In genomic region chr12:52975820-52976573, GRCh38 we compare ENCODE assay signal across 1 cellular context.
TF ChIP-seq lines count a peak whose summit lies in the region.

No MANE protein-coding gene starts in this region.

TF ChIP-seq in HEK293, 187 proteins besides CTCF, POLR2A, EP300 and RAD21 (continued from another document):
- TF ChIP-seq ZNF280C (tag by site-specific recombination; IDR thresholded peaks at IDR 0.05) (no peak), ZNF24 (tag by site-specific recombination; IDR thresholded peaks at IDR 0.05) (no peak), ZBTB17 (tag by site-specific recombination; IDR thresholded peaks at IDR 0.05) (peak; percentile 58), GLIS2 (tag by site-specific recombination; IDR thresholded peaks at IDR 0.05) (no peak), ZNF658 (tag by site-specific recombination; IDR thresholded peaks at IDR 0.05) (no peak), ZNF529 (tag by site-specific recombination; IDR thresholded peaks at IDR 0.05; ENCODE audit: insufficient replicate concordance) (no peak), ZNF670 (tag by site-specific recombination; IDR thresholded peaks at IDR 0.05; ENCODE audit: low read depth) (no peak), ZBTB7A (tag by site-specific recombination; IDR thresholded peaks at IDR 0.05; ENCODE audit: low read depth) (no peak), ZNF791 (tag by site-specific recombination; IDR thresholded peaks at IDR 0.05) (no peak), ZNF112 (tag by site-specific recombination; IDR thresholded peaks at IDR 0.05) (no peak), ZNF423 (tag by site-specific recombination; IDR thresholded peaks at IDR 0.05) (no peak), ZNF350 (tag by site-specific recombination; IDR thresholded peaks at IDR 0.05) (no peak), ZNF174 (tag by site-specific recombination; IDR thresholded peaks at IDR 0.05) (no peak), ZNF692 (tag by site-specific recombination; IDR thresholded peaks at IDR 0.05) (peak; percentile 83), ZNF521 (tag by site-specific recombination; IDR thresholded peaks at IDR 0.05) (no peak), ZNF600 (tag by site-specific recombination; IDR thresholded peaks at IDR 0.05) (peak; percentile 99), ZNF394 (tag by site-specific recombination; IDR thresholded peaks at IDR 0.05; ENCODE audit: borderline replicate concordance) (no peak), ZNF184 (tag by site-specific recombination; IDR thresholded peaks at IDR 0.05) (no peak), ZNF341 (tag by site-specific recombination; IDR thresholded peaks at IDR 0.05; ENCODE audit: low read depth) (peak; percentile 15; the same call in 1 of the 2 replicates), PRDM6 (tag by site-specific recombination; IDR thresholded peaks at IDR 0.05) (no peak), ZNF837 (tag by site-specific recombination; IDR thresholded peaks at IDR 0.05) (no peak), ZNF843 (tag by site-specific recombination; IDR thresholded peaks at IDR 0.05) (no peak), ZNF2 (tag by site-specific recombination; IDR thresholded peaks at IDR 0.05) (peak; percentile 73), KLF1 (tag by site-specific recombination; IDR thresholded peaks at IDR 0.05) (peak; percentile 30; the same call in 1 of the 2 replicates), KLF9 (tag by site-specific recombination; IDR thresholded peaks at IDR 0.05; ENCODE audit: low read depth) (no peak), ZNF48 (tag by site-specific recombination; IDR thresholded peaks at IDR 0.05) (no peak), KLF8 (tag by site-specific recombination; IDR thresholded peaks at IDR 0.05) (peak; percentile 34; the same call in 1 of the 2 replicates), ZNF792 (tag by site-specific recombination; IDR thresholded peaks at IDR 0.05) (no peak), EGR2 (tag by site-specific recombination; IDR thresholded peaks at IDR 0.05; ENCODE audit: low read depth) (peak; percentile 94), MZF1 (tag by site-specific recombination; IDR thresholded peaks at IDR 0.05; ENCODE audit: borderline replicate concordance) (no peak), ZNF239 (tag by site-specific recombination; IDR thresholded peaks at IDR 0.05) (peak; percentile 22; the same call in 1 of the 2 replicates), SCRT1 (tag by site-specific recombination; IDR thresholded peaks at IDR 0.05; ENCODE audit: borderline replicate concordance) (no peak), ZNF335 (tag by site-specific recombination; conservative IDR thresholded peaks at IDR 0.05) (peak; percentile 31; the same call in 1 of the 2 replicates), ZNF596 (tag by site-specific recombination; IDR thresholded peaks at IDR 0.05) (no peak), ZFHX2 (tag by site-specific recombination; conservative IDR thresholded peaks at IDR 0.05) (peak; percentile 94), PRDM10 (tag by site-specific recombination; IDR thresholded peaks at IDR 0.05) (0 out of 2 replicates have a peak, but pooled peaks have one; percentile 46), ZNF266 (tag by site-specific recombination; IDR thresholded peaks at IDR 0.05; ENCODE audit: low read depth) (no peak), GFI1B (tag by site-specific recombination; IDR thresholded peaks at IDR 0.05) (no peak; the same call in 1 of the 2 replicates), ZNF518A (tag by site-specific recombination; conservative IDR thresholded peaks at IDR 0.05; ENCODE audit: low read depth) (no peak), ZNF132 (tag by site-specific recombination; IDR thresholded peaks at IDR 0.05; ENCODE audit: borderline replicate concordance) (no peak), ZNF785 (tag by site-specific recombination; IDR thresholded peaks at IDR 0.05) (no peak), ZBTB21 (tag by site-specific recombination; IDR thresholded peaks at IDR 0.05) (no peak), TCF7L2 (IDR thresholded peaks at IDR 0.05; ENCODE audit: borderline replicate concordance, low read depth, low read length) (no peak), ZNF555 (tag by site-specific recombination; conservative IDR thresholded peaks at IDR 0.05) (no peak), OSR2 (tag by site-specific recombination; IDR thresholded peaks at IDR 0.05) (no peak), ZBTB48 (tag by site-specific recombination; IDR thresholded peaks at IDR 0.05) (peak; percentile 66; the same call in 1 of the 2 replicates), ZBTB1 (tag by site-specific recombination; IDR thresholded peaks at IDR 0.05) (no peak)
